22 cellular contexts compared by ENCODE assay signal in the genomic region with DNA sequence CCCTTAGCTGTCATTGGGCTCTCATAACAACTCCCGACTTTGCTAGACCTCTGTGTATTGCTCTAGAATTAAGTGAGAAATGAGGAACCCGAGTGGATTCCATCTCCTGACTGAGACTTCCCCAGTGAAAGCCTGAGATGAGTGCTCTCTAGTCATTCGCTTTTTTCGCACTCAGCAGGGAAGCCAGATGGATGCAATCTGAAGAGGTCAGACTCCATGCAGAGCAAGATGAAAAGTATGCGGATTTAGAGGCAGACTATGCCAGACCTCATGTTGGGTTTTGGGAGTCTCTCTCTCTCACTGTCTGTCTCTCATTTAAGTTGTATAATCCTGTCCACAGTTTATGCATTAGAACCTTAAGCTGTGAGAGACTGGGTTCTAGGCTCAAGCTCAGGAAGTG.
"Had no signal": no experiment of that assay in that cellular context is flagged by ENCODE, and none has a peak within 500 bp of the region (broad histone marks: within the 10 kb centered on the region; RNA-seq: fewer than 3 reads in every experiment).

No MANE protein-coding gene starts in this region.

- ATAC-seq: activated CD4-positive, CD25-positive, alpha-beta regulatory T cell treated with anti-CD3 and anti-CD28 coated beads, Interleukin-2, amount 50 U/mL, for 24 hours; activated naive CD8-positive, alpha-beta T cell treated with anti-CD3 and anti-CD28 coated beads, Interleukin-2, amount 50 U/mL, for 24 hours; foreskin keratinocyte; natural killer cell had no signal

- H3K4me3 Mint-ChIP-seq: activated naive CD8-positive, alpha-beta T cell treated with anti-CD3 and anti-CD28 coated beads, Interleukin-2, amount 50 U/mL, for 24 hours; dendritic cell treated with granulocyte-macrophage colony-stimulating factor and Interleukin-4, amounts not matched to agents 40 ng/mL and 50 ng/mL, for 4 days; memory B cell; natural killer cell had no signal

- DNase-seq: activated naive CD4-positive, alpha-beta T cell treated with Interleukin-2 at 50 U/mL for 16 hours; activated naive CD8-positive, alpha-beta T cell treated with anti-CD3 and anti-CD28 coated beads, Interleukin-2, amount 50 U/mL, for 24 hours; aorta; cerebellar nuclear complex; effector memory CD4-positive, alpha-beta T cell; foreskin keratinocyte; left ventricle myocardium inferior; natural killer cell; occipital lobe; stimulated activated CD4-positive, alpha-beta T cell treated with anti-CD3 and anti-CD28 coated beads, Interleukin-15, amount 100 ng/mL, for 24 hours; stimulated activated CD4-positive, alpha-beta T cell treated with anti-CD3 and anti-CD28 coated beads, Interleukin-4, amount 100 ng/mL, for 1 hour; stimulated activated naive CD4-positive, alpha-beta T cell; T-helper 9 cell; tibial artery; uterus had no signal

- H3K4me3 ChIP-seq: breast epithelium, left ventricle myocardium inferior, right atrium auricular region, skin epidermis, tibial artery, uterus had no signal

- H3K27me3 Mint-ChIP-seq: activated naive CD8-positive, alpha-beta T cell treated with anti-CD3 and anti-CD28 coated beads, Interleukin-2, amount 50 U/mL, for 24 hours; dendritic cell treated with granulocyte-macrophage colony-stimulating factor and Interleukin-4, amounts not matched to agents 40 ng/mL and 50 ng/mL, for 4 days; memory B cell; progenitor cell of endocrine pancreas had no signal

- H3K27ac Mint-ChIP-seq: activated naive CD8-positive, alpha-beta T cell treated with anti-CD3 and anti-CD28 coated beads, Interleukin-2, amount 50 U/mL, for 24 hours; dendritic cell treated with granulocyte-macrophage colony-stimulating factor and Interleukin-4, amounts not matched to agents 40 ng/mL and 50 ng/mL, for 4 days; memory B cell; natural killer cell; progenitor cell of endocrine pancreas had no signal

- H3K4me1 Mint-ChIP-seq: activated naive CD8-positive, alpha-beta T cell treated with anti-CD3 and anti-CD28 coated beads, Interleukin-2, amount 50 U/mL, for 24 hours; memory B cell; natural killer cell had no signal

- H3K27me3 ChIP-seq: breast epithelium, foreskin keratinocyte, right atrium auricular region, tibial artery, uterus had no signal

- H3K36me3 ChIP-seq: breast epithelium, left ventricle myocardium inferior, right atrium auricular region, tibial artery, uterus had no signal

- H3K9me3 ChIP-seq: left ventricle myocardium inferior, right atrium auricular region, tibial artery, uterus had no signal

- H3K4me1 ChIP-seq: breast epithelium, foreskin keratinocyte, left ventricle myocardium inferior, right atrium auricular region, tibial artery, uterus had no signal

- H3K27ac ChIP-seq: breast epithelium, foreskin keratinocyte, left ventricle myocardium inferior, right atrium auricular region, skin epidermis, tibial artery, uterus had no signal

- H3K36me3 Mint-ChIP-seq: memory B cell, natural killer cell had no signal

- H3K9me3 Mint-ChIP-seq: activated naive CD8-positive, alpha-beta T cell treated with anti-CD3 and anti-CD28 coated beads, Interleukin-2, amount 50 U/mL, for 24 hours; dendritic cell treated with granulocyte-macrophage colony-stimulating factor and Interleukin-4, amounts not matched to agents 40 ng/mL and 50 ng/mL, for 4 days; memory B cell had no signal
